19 cellular contexts compared by ENCODE assay signal in the genomic region with DNA sequence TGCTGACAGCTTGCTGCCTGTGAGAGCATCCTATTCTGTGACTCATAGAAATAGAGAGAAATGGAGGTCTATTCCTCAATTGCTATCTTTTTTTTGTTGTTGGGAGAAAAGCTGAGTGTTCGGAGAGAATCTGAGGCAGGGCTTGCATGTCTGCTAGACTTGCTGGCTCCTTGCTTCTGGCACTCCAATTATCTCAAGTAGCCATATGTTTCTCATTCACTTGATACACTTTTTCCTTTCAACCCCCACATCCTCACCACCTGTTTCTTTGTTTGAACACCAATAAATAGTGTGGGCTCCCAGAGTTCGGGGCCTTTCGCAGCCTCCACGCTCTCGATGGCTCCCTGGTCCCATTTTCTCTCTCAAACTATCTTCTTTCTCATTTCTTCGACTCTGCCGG.
A peak's percentile ranks its signal among the peaks of the same experiment; 100 is the strongest.
DNase-seq lines count a peak whose midpoint lies in the region; ATAC-seq and TF ChIP-seq lines count a peak whose summit lies in the region.
"Had no signal": no experiment of that assay in that cellular context is flagged by ENCODE, and none has a peak within 500 bp of the region (broad histone marks: within the 10 kb centered on the region; RNA-seq: fewer than 3 reads in every experiment).

No MANE protein-coding gene starts in this region.

- intact Hi-C loops in mammary epithelial cell (cut with micrococcal nuclease): loop anchor here (10.0 kb wide), 1 partner anchor 65 kb away; no protein-coding TSS in a partner anchor

- H2AFZ ChIP-seq in mammary epithelial cell (ENCODE audit: low read depth, low read length): no peak overlapping the region

- H3K4me1 ChIP-seq in mammary epithelial cell (ENCODE audit: insufficient read depth, low read length): no peaks in the 10 kb centered on the region
- H3K4me1 ChIP-seq: BE2C had no signal

- H3K4me3 Mint-ChIP-seq in T-helper 17 cell (peak overlapping the region; percentile 47), mesothelial cell of epicardium (no peak overlapping the region)
- H3K4me3 Mint-ChIP-seq: CD4-positive, alpha-beta memory T cell; HFFc6 had no signal

- H3K27ac ChIP-seq in mammary epithelial cell (ENCODE audit: insufficient read depth, low read depth, low read length): no peak overlapping the region

- TF ChIP-seq CTCF in mesothelial cell of epicardium (IDR thresholded peaks at IDR 0.05; ENCODE audit: unreplicated experiment) (no peak), mammary epithelial cell (conservative IDR thresholded peaks at IDR 0.05 in 1 of 2, IDR thresholded peaks at IDR 0.05 in 1 of 2; ENCODE audit: extremely low read depth in 1 of 2, insufficient read depth in 1 of 2, low read depth in 1 of 2, low read length in 2 of 2) (no peak)

- H3K36me3 ChIP-seq in mammary epithelial cell (ENCODE audit: insufficient read depth, low read length): no peaks in the 10 kb centered on the region
- H3K36me3 ChIP-seq: BE2C had no signal

- peaks cover 37% of the 10 kb centered on the region for H3K27me3 Mint-ChIP-seq in T-helper 17 cell
- H3K27me3 Mint-ChIP-seq in mesothelial cell of epicardium (ENCODE audit: low read depth): no peaks in the 10 kb centered on the region

- H3K4me1 Mint-ChIP-seq in T-helper 17 cell (no peaks in the 10 kb centered on the region), mesothelial cell of epicardium (peaks cover 8% of the 10 kb centered on the region)

- no peaks in the 10 kb centered on the region for H3K9me3 ChIP-seq in T-helper 17 cell (ENCODE audit: control insufficient read depth, low read length, poor library complexity, severe bottlenecking)
- no peaks in the 10 kb centered on the region for H3K9me3 ChIP-seq in mammary epithelial cell (replicated peaks; ENCODE audit: insufficient read depth, low read length)
- H3K9me3 ChIP-seq: BE2C, SK-N-SH had no signal

- H4K20me1 ChIP-seq in mammary epithelial cell (ENCODE audit: insufficient read depth, low read length): no peaks in the 10 kb centered on the region

- H3K9ac ChIP-seq in mammary epithelial cell (ENCODE audit: insufficient read depth, low read length): no peak overlapping the region
- H3K9ac ChIP-seq: SK-N-SH had no signal

- DNase-seq in NCI-H1436 (lab: John Stamatoyannopoulos, UW) (peak; percentile 46), NCI-H2227 (lab: John Stamatoyannopoulos, UW; ENCODE audit: unreplicated experiment) (peak; percentile 45), T-helper 17 cell (no peak), mesothelial cell of epicardium (ENCODE audit: low spot score in 2 of 2, unreplicated experiment in 2 of 2) (no peak), mammary epithelial cell (no peak), mucosa of gallbladder (ENCODE audit: low spot score) (no peak), glomerular visceral epithelial cell (ENCODE audit: extremely low spot score) (no peak)
- DNase-seq: BE2C; CD4-positive, alpha-beta memory T cell; GOT3; HFFc6; KBM-7; NCI-H1092; NCI-H2081 treated with DMSO at 0.1 percent for 48 hours; NCI-H526; SK-N-SH; T-helper 2 cell had no signal

- no peak overlapping the region for H3K4me2 ChIP-seq in mammary epithelial cell (ENCODE audit: insufficient read depth, low read depth, low read length)
- H3K4me2 ChIP-seq: SK-N-SH had no signal

- no TSS peak for BruUV-seq in mammary epithelial cell (replicated peaks; lab: Mats Ljungman, UMichigan)

- no peak overlapping the region for H3K4me3 ChIP-seq in mammary epithelial cell (replicated peaks in 1 of 3; ENCODE audit: insufficient read depth in 1 of 3, low read depth in 2 of 3, low read length in 3 of 3)

- H3K27ac Mint-ChIP-seq in T-helper 17 cell (no peak overlapping the region), mesothelial cell of epicardium (peak overlapping the region; percentile 50)
- H3K27ac Mint-ChIP-seq: CD4-positive, alpha-beta memory T cell; HFFc6 had no signal

- H3K9me3 Mint-ChIP-seq in mesothelial cell of epicardium: no peaks in the 10 kb centered on the region
- H3K9me3 Mint-ChIP-seq: HFFc6 had no signal

- no peak for ATAC-seq in T-helper 17 cell
- ATAC-seq: Panc1, Right ventricle myocardium inferior had no signal

- no peaks in the 10 kb centered on the region for H3K79me2 ChIP-seq in mammary epithelial cell (ENCODE audit: insufficient read depth, low read length)

- CTCF ChIA-PET in mammary epithelial cell (lab: Charles Lee; ENCODE audit: low non-redundant PET): no interaction called here

- no peaks in the 10 kb centered on the region for H3K36me3 Mint-ChIP-seq in T-helper 17 cell (ENCODE audit: low read depth)
- no peaks in the 10 kb centered on the region for H3K36me3 Mint-ChIP-seq in mesothelial cell of epicardium
- H3K36me3 Mint-ChIP-seq: CD4-positive, alpha-beta memory T cell had no signal

- no peaks in the 10 kb centered on the region for H3K27me3 ChIP-seq in mammary epithelial cell (ENCODE audit: insufficient read depth, low read length)
- H3K27me3 ChIP-seq: BE2C had no signal

- 72% methylated on average over 7 of the region's 7 CpGs for WGBS in mammary epithelial cell (ENCODE audit: low coverage, missing lambda C conversion rate)

- dilution Hi-C loops in mammary epithelial cell (cut with HindIII; ENCODE audit: low sequenced_read_pairs): loop anchor here (5.0 to 10.0 kb wide), 2 partner anchors 48 to 215 kb away; no protein-coding TSS in a partner anchor

- in situ Hi-C loops in mammary epithelial cell (cut with MboI; ENCODE audit: low sequenced_read_pairs in 2 of 2): no loop called here

Comparison
In these comparisons a context has a peak if more than half of its experiments do, and no peak if none do; other contexts are left out.
1. DNase-seq: peak in NCI-H1436 (single experiment) and NCI-H2227 (single experiment); none in T-helper 17 cell (0 of 3), mesothelial cell of epicardium (0 of 2), mammary epithelial cell (single experiment), mucosa of gallbladder (single experiment) and glomerular visceral epithelial cell (single experiment).